ENCODE assay signal across 19 cellular contexts in the genomic region with DNA sequence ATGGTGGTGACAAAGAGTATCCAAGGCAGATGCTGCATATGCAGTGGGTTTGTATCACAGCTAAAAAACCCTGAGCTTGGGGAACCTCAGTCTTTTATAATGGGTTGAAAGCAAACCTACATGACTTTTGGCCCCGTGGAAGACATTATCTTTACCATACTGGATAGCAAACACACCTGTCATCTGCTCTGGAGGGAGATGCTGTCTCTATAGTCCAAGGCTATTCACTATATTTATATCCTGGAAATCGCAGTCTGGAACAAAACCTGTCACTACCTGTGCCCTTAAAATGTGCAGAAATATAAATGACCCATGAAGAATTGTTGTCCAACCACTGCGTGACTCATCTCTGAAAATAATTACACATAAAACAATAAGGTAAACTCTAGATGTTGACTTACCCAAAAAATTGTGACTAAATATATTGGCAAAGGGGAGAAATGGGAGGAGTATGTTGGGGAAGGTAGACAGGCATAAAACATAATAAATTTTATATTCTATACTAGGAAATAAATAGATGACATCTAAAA.
DNase-seq lines count a peak whose midpoint lies in the region; ATAC-seq, FAIRE-seq and TF ChIP-seq lines count a peak whose summit lies in the region.
"Had no signal": no experiment of that assay in that cellular context is flagged by ENCODE, and none has a peak within 500 bp of the region (broad histone marks: within the 10 kb centered on the region; RNA-seq: fewer than 3 reads in every experiment).

No MANE protein-coding gene starts in this region.

- ATAC-seq in GM18909 (IDR thresholded peaks at IDR 0.05; ENCODE audit: poor library complexity, unreplicated experiment), result no peak

- TF ChIP-seq POLR2A in thyroid gland (IDR thresholded peaks at IDR 0.05), result no peak

- no peak overlapping the region for H3K9ac ChIP-seq in neuronal stem cell (ENCODE audit: low read depth, low read length, poor library complexity)
- H3K9ac ChIP-seq: BLaER1 treated with 17β-estradiol and CSF1 and Interleukin-3, amounts not matched to agents 10 nM and 100 nM had no signal

- H4K91ac ChIP-seq in neuronal stem cell (ENCODE audit: low read depth, low read length, poor library complexity), result no peak overlapping the region

- H3K27me3 ChIP-seq in bronchial epithelial cell (ENCODE audit: control insufficient read depth, insufficient read depth, low read length) (no peaks in the 10 kb centered on the region), neuronal stem cell (ENCODE audit: control insufficient read depth in 3 of 3, insufficient read depth in 3 of 3, low read depth in 1 of 3, low read length in 3 of 3) (no peaks in the 10 kb centered on the region), thyroid gland (no peaks in the 10 kb centered on the region)
- H3K27me3 ChIP-seq: BLaER1 treated with 17β-estradiol and CSF1 and Interleukin-3, amounts not matched to agents 10 nM and 100 nM; Peyer's patch had no signal

- no peak for FAIRE-seq in bronchial epithelial cell (lab: Jason Lieb, UNC)
- FAIRE-seq: GM12891, GM19239 had no signal

- no peak overlapping the region for H2AFZ ChIP-seq in neuronal stem cell (ENCODE audit: low read length)

- H3K4me1 ChIP-seq in neuronal stem cell (ENCODE audit: control insufficient read depth in 2 of 2, insufficient read depth in 1 of 2, low read depth in 1 of 2, low read length in 2 of 2) (peaks cover 4% of the 10 kb centered on the region in 2 donors), thyroid gland (no peaks in the 10 kb centered on the region)
- H3K4me1 ChIP-seq: Caco-2, Peyer's patch had no signal

- H3K4me3 ChIP-seq in bronchial epithelial cell (ENCODE audit: low read depth, low read length) (no peak overlapping the region), neuronal stem cell (ENCODE audit: low read length in 2 of 2) (no peak overlapping the region), thyroid gland (replicated peaks in 1 of 3) (no peak overlapping the region)
- H3K4me3 ChIP-seq: BLaER1 treated with 17β-estradiol and CSF1 and Interleukin-3, amounts not matched to agents 10 nM and 100 nM; Peyer's patch had no signal

- H3K27ac ChIP-seq in neuronal stem cell (replicated peaks; ENCODE audit: low read length) (no peak overlapping the region), thyroid gland (no peak overlapping the region)
- H3K27ac ChIP-seq: BLaER1 treated with 17β-estradiol and CSF1 and Interleukin-3, amounts not matched to agents 10 nM and 100 nM; Peyer's patch had no signal

- H3K23ac ChIP-seq in neuronal stem cell (ENCODE audit: low read depth, low read length, poor library complexity), result no peak overlapping the region

- H3K4me2 ChIP-seq in neuronal stem cell (ENCODE audit: insufficient read depth, low read length, poor library complexity, severe bottlenecking), result no peak overlapping the region
- H3K4me2 ChIP-seq: BLaER1 treated with 17β-estradiol and CSF1 and Interleukin-3, amounts not matched to agents 10 nM and 100 nM had no signal

- H2BK5ac ChIP-seq in neuronal stem cell (ENCODE audit: low read length), result no peak overlapping the region

- H2BK120ac ChIP-seq in neuronal stem cell (ENCODE audit: low read depth, low read length), result no peak overlapping the region

- no CpG with 5 or more reads among the region's 3 CpGs for WGBS in neuronal stem cell (ENCODE audit: extremely low coverage in 2 of 2, insufficient read length in 2 of 2, insufficient replicate concordance in 1 of 2), 2 donors
- 87 to 88% methylated on average over 3 of the region's 3 CpGs for WGBS in thyroid gland, 2 donors

- intact Hi-C loops in thyroid gland (cut with DNase I), result no loop called here

- H3K4ac ChIP-seq in neuronal stem cell (ENCODE audit: low read length), result peak overlapping the region; percentile 76

- H3K18ac ChIP-seq in neuronal stem cell (ENCODE audit: low read length), result no peak overlapping the region

- no peak overlapping the region for H2BK15ac ChIP-seq in neuronal stem cell (ENCODE audit: low read length)

- DNase-seq in NCI-H1417 (lab: John Stamatoyannopoulos, UW), result peak in 2 of 3 experiments; percentile 27 to 50
- DNase-seq in NCI-H1417 treated with DMSO at 0.1 percent for 48 hours (lab: John Stamatoyannopoulos, UW), result no peak
- peak; percentile 88 for DNase-seq in NCI-H345 treated with DMSO at 0.1 percent for 48 hours (lab: John Stamatoyannopoulos, UW; ENCODE audit: unreplicated experiment)
- peak; percentile 60 for DNase-seq in bronchial epithelial cell (ENCODE audit: low read depth)
- no peak for DNase-seq in neuronal stem cell (ENCODE audit: low spot score)
- no peak for DNase-seq in hepatic stellate cell (ENCODE audit: low spot score)
- DNase-seq in thyroid gland, result no peak
- DNase-seq: Caco-2, DMS79 treated with DMSO at 0.1 percent for 48 hours, HCEC 1CT, NCI-H1048, NCI-H1694, NCI-H524 treated with DMSO at 0.1 percent for 48 hours, Peyer's patch, SHP77 had no signal

- H3K9me3 ChIP-seq in neuronal stem cell (replicated peaks in 1 of 2; ENCODE audit: control insufficient read depth in 2 of 2, insufficient read depth in 1 of 2, low read depth in 1 of 2, low read length in 2 of 2) (no peaks in the 10 kb centered on the region), thyroid gland (no peaks in the 10 kb centered on the region)
- H3K9me3 ChIP-seq: BLaER1 treated with 17β-estradiol and CSF1 and Interleukin-3, amounts not matched to agents 10 nM and 100 nM; Caco-2; Peyer's patch had no signal

- no peak overlapping the region for H4K8ac ChIP-seq in neuronal stem cell (ENCODE audit: low read depth, low read length)

- no peak overlapping the region for H2AK5ac ChIP-seq in neuronal stem cell (ENCODE audit: low read depth, low read length)

- no peak overlapping the region for H2BK12ac ChIP-seq in neuronal stem cell (ENCODE audit: low read length)

- H3K36me3 ChIP-seq in bronchial epithelial cell (ENCODE audit: control insufficient read depth, insufficient read depth, low read length), result no peaks in the 10 kb centered on the region
- H3K36me3 ChIP-seq in neuronal stem cell (replicated peaks in 1 of 2; ENCODE audit: control insufficient read depth in 2 of 2, insufficient read depth in 2 of 2, low read length in 2 of 2), result no peaks in the 10 kb centered on the region
- H3K36me3 ChIP-seq in thyroid gland, result no peaks in the 10 kb centered on the region
- H3K36me3 ChIP-seq: BLaER1 treated with 17β-estradiol and CSF1 and Interleukin-3, amounts not matched to agents 10 nM and 100 nM; Peyer's patch had no signal

- TF ChIP-seq CTCF in bronchial epithelial cell (IDR thresholded peaks at IDR 0.05; ENCODE audit: insufficient read depth, low read length, severe bottlenecking) (no peak), thyroid gland (IDR thresholded peaks at IDR 0.05) (no peak)

- no peak overlapping the region for H3K14ac ChIP-seq in neuronal stem cell (ENCODE audit: low read length)

- H3K79me1 ChIP-seq in neuronal stem cell (ENCODE audit: low read depth, low read length), result no peaks in the 10 kb centered on the region

Comparison
In these comparisons a context has a peak if more than half of its experiments do, and no peak if none do; other contexts are left out.
1. DNase-seq: peak in NCI-H1417 (2 of 3), NCI-H345 treated with DMSO at 0.1 percent for 48 hours (single experiment) and bronchial epithelial cell (single experiment); none in NCI-H1417 treated with DMSO at 0.1 percent for 48 hours (single experiment), neuronal stem cell (single experiment), hepatic stellate cell (single experiment) and thyroid gland (0 of 2).